2 cellular contexts compared by ENCODE assay signal in the genomic region with DNA sequence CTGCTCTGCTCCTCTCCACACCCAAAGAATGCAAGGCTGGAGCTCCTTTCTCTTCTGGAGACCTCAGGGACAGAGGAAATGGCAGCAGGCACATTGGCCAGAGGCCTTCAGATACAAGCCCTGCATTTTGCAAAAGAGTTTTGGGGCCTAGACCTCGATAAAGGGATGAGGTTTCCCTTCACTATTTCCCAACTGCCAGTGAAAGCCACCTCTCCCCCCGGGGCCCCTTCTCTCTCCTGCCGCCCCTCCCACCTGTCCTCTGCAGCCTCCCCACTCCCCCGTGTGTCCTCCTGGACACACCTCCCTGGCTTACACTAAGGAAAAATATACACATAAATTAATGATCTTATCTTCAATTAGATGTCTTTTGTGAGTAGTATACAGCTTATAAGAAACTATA.
A peak's percentile ranks its signal among the peaks of the same experiment; 100 is the strongest.
TF ChIP-seq lines count a peak whose summit lies in the region.

No MANE protein-coding gene starts in this region.

TF ChIP-seq in HEK293, 187 proteins besides CTCF, POLR2A, EP300 and RAD21:
- TF ChIP-seq ZNF354C (tag by site-specific recombination; IDR thresholded peaks at IDR 0.05; ENCODE audit: borderline replicate concordance, low read depth) = no peak
- no peak for TF ChIP-seq KLF1 (tag by site-specific recombination; IDR thresholded peaks at IDR 0.05)
- TF ChIP-seq ZNF341 (tag by site-specific recombination; IDR thresholded peaks at IDR 0.05; ENCODE audit: low read depth) = peak; percentile 41
- no peak for TF ChIP-seq ZNF221 (tag by site-specific recombination; IDR thresholded peaks at IDR 0.05; ENCODE audit: borderline replicate concordance)
- no peak for TF ChIP-seq ZNF510 (tag by site-specific recombination; IDR thresholded peaks at IDR 0.05; ENCODE audit: insufficient replicate concordance)
- TF ChIP-seq, protein P1, sequence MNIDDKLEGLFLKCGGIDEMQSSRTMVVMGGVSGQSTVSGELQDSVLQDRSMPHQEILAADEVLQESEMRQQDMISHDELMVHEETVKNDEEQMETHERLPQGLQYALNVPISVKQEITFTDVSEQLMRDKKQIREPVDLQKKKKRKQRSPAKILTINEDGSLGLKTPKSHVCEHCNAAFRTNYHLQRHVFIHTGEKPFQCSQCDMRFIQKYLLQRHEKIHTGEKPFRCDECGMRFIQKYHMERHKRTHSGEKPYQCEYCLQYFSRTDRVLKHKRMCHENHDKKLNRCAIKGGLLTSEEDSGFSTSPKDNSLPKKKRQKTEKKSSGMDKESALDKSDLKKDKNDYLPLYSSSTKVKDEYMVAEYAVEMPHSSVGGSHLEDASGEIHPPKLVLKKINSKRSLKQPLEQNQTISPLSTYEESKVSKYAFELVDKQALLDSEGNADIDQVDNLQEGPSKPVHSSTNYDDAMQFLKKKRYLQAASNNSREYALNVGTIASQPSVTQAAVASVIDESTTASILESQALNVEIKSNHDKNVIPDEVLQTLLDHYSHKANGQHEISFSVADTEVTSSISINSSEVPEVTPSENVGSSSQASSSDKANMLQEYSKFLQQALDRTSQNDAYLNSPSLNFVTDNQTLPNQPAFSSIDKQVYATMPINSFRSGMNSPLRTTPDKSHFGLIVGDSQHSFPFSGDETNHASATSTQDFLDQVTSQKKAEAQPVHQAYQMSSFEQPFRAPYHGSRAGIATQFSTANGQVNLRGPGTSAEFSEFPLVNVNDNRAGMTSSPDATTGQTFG (tag by site-specific recombination; IDR thresholded peaks at IDR 0.05; ENCODE audit: borderline replicate concordance) = no peak

TF ChIP-seq in H1, 55 proteins besides CTCF, POLR2A, EP300 and RAD21:
- TF ChIP-seq TEAD4 (IDR thresholded peaks at IDR 0.05; ENCODE audit: low read depth, low read length) = no peak
- TF ChIP-seq CEBPB (IDR thresholded peaks at IDR 0.05; ENCODE audit: low read depth, low read length) = no peak
- TF ChIP-seq SP2 (IDR thresholded peaks at IDR 0.05; ENCODE audit: low read length) = no peak
- TF ChIP-seq NRF1 (IDR thresholded peaks at IDR 0.05; ENCODE audit: low read depth, low read length) = no peak
- TF ChIP-seq BCL11A (IDR thresholded peaks at IDR 0.05; ENCODE audit: low read depth in 2 of 2, low read length in 2 of 2) = no peak
- TF ChIP-seq PHF8 (conservative IDR thresholded peaks at IDR 0.05; ENCODE audit: low read depth, low read length) = no peak
- TF ChIP-seq RFX5 (IDR thresholded peaks at IDR 0.05; ENCODE audit: borderline replicate concordance, low read depth, low read length) = no peak
- no peak for TF ChIP-seq ZNF274 (IDR thresholded peaks at IDR 0.05; ENCODE audit: borderline replicate concordance, extremely low read depth, low read length)
- no peak for TF ChIP-seq JUN (IDR thresholded peaks at IDR 0.05; ENCODE audit: low read depth, low read length)
